Comparison of ENCODE assay signal across 13 cellular contexts in the genomic region with DNA sequence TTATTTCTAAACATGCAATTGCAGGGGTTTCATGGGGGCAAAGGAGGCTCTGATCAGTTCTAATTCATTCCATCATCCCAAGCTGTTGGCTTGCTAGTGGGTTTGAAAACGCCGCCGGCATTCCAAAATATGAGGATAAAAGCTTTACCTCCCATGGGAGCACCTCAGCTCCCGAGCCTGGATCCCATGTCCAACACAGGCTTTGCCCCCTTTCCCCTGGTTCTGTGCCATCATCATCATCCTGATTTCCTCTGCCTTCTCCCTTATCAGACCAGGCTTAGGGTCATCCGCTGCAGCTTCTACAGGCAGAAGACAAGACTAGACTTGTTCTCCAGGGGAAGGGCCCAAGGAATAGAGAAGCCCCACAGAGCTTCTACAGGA. TPM values are rescaled to one million over a fixed set of nuclear protein-coding genes. Genes with fewer than 3 reads are reported as not detected.
DNase-seq lines count a peak whose midpoint lies in the region; ATAC-seq and TF ChIP-seq lines count a peak whose summit lies in the region.
"Had no signal": no experiment of that assay in that cellular context is flagged by ENCODE, and none has a peak within 500 bp of the region (broad histone marks: within the 10 kb centered on the region; RNA-seq: fewer than 3 reads in every experiment).

No MANE protein-coding gene starts in this region.

- no peak overlapping the region for H3K4me3 ChIP-seq in Caco-2 (ENCODE audit: low read depth, low read length)
- no peak overlapping the region for H3K4me3 ChIP-seq in mesodermal cell (ENCODE audit: extremely low read depth, insufficient read depth, low read length, poor library complexity, severe bottlenecking)
- H3K4me3 ChIP-seq in smooth muscle cell: no peak overlapping the region

- H3K4me1 ChIP-seq in Caco-2: peaks cover 76% of the 10 kb centered on the region
- H3K4me1 ChIP-seq in mesodermal cell (ENCODE audit: control insufficient read depth, insufficient read depth, low read length, poor library complexity, severe bottlenecking): peaks cover 69% of the 10 kb centered on the region
- peaks cover 47% of the 10 kb centered on the region for H3K4me1 ChIP-seq in smooth muscle cell (ENCODE audit: low read depth)

- peak overlapping the region; percentile 91 for H3K27ac Mint-ChIP-seq in Caco-2 (ENCODE audit: unreplicated experiment)
- H3K27ac Mint-ChIP-seq in activated B cell treated with CpG ODN at 0.5 μM for 24 hours: peak overlapping the region; percentile 84

- no peak for ATAC-seq in activated B cell treated with CpG ODN at 0.5 μM for 24 hours (ENCODE audit: low read depth)
- ATAC-seq in left ventricle myocardium superior: no peak
- no peak for ATAC-seq in GM19397 (IDR thresholded peaks at IDR 0.05; ENCODE audit: unreplicated experiment)
- ATAC-seq: HepG2 had no signal

- intact Hi-C loops in Caco-2 (cut with micrococcal nuclease; ENCODE audit: unreplicated experiment) (no loop called here), activated B cell treated with CpG ODN at 0.5 μM for 24 hours (cut with micrococcal nuclease) (no loop called here), left ventricle myocardium superior (cut with micrococcal nuclease) (no loop called here)

- H3K36me3 ChIP-seq in Caco-2 (ENCODE audit: control insufficient read depth, insufficient read depth, low read length) (no peaks in the 10 kb centered on the region), mesodermal cell (ENCODE audit: control insufficient read depth, insufficient read depth, low read length) (peaks cover 23% of the 10 kb centered on the region), smooth muscle cell (ENCODE audit: low read depth) (no peaks in the 10 kb centered on the region)

- no peaks in the 10 kb centered on the region for H4K20me1 ChIP-seq in smooth muscle cell (ENCODE audit: low read depth)

- peaks cover 35% of the 10 kb centered on the region for H3K79me2 ChIP-seq in smooth muscle cell (ENCODE audit: low read depth)

- H3K27ac ChIP-seq in mesodermal cell (ENCODE audit: low read depth, low read length, severe bottlenecking) (peak overlapping the region; percentile 33), smooth muscle cell (ENCODE audit: low read depth) (peak overlapping the region; percentile 33)

- H3K27me3 Mint-ChIP-seq in Caco-2 (ENCODE audit: insufficient read depth, unreplicated experiment) (no peaks in the 10 kb centered on the region), activated B cell treated with CpG ODN at 0.5 μM for 24 hours (no peaks in the 10 kb centered on the region)

- H3K27me3 ChIP-seq in Caco-2 (replicated peaks; ENCODE audit: control insufficient read depth, insufficient read depth, low read length): no peaks in the 10 kb centered on the region
- H3K27me3 ChIP-seq in smooth muscle cell (ENCODE audit: low read depth): no peaks in the 10 kb centered on the region

- peak overlapping the region; percentile 12 for H3K4me2 ChIP-seq in smooth muscle cell

- 100% methylated on average over 4 of the region's 5 CpGs for WGBS in mesodermal cell (ENCODE audit: insufficient coverage in 2 of 2), 2 experiments
- 80% methylated on average over 5 of the region's 5 CpGs for WGBS in smooth muscle cell (ENCODE audit: low lambda C conversion rate)

- DNase-seq in Caco-2: no peak
- no peak for DNase-seq in activated B cell treated with CpG ODN at 0.5 μM for 24 hours
- no peak for DNase-seq in smooth muscle cell (lab: John Stamatoyannopoulos, UW; ENCODE audit: unreplicated experiment)
- no peak for DNase-seq in GM10266 (ENCODE audit: extremely low spot score)
- no peak for DNase-seq in left ventricle myocardium superior
- no peak for DNase-seq in NCI-H748 treated with DMSO at 0.1 percent for 48 hours (lab: John Stamatoyannopoulos, UW)
- DNase-seq: Kasumi-1, NCI-H1105 treated with DMSO at 0.1 percent for 48 hours, NCI-H1930, NCI-H524 had no signal

- H3F3A ChIP-seq in smooth muscle cell (ENCODE audit: low read depth): peaks cover 31% of the 10 kb centered on the region

- H3K36me3 Mint-ChIP-seq in Caco-2 (ENCODE audit: insufficient read depth, unreplicated experiment) (peaks cover 43% of the 10 kb centered on the region), activated B cell treated with CpG ODN at 0.5 μM for 24 hours (ENCODE audit: low read depth) (peaks cover 59% of the 10 kb centered on the region)

- no peak overlapping the region for H2AFZ ChIP-seq in smooth muscle cell (ENCODE audit: low read depth)

- H3K9me3 ChIP-seq in Caco-2: no peaks in the 10 kb centered on the region
- H3K9me3 ChIP-seq in mesodermal cell (ENCODE audit: control insufficient read depth, low read length): no peaks in the 10 kb centered on the region
- no peaks in the 10 kb centered on the region for H3K9me3 ChIP-seq in smooth muscle cell (replicated peaks; ENCODE audit: low read depth)

- H3K4me1 Mint-ChIP-seq in Caco-2 (ENCODE audit: low read depth, unreplicated experiment) (peaks cover 32% of the 10 kb centered on the region), activated B cell treated with CpG ODN at 0.5 μM for 24 hours (peaks cover 91% of the 10 kb centered on the region)

- POLR2A ChIA-PET in Caco-2 (lab: Charles Lee): no interaction called here
- POLR2A ChIA-PET in activated B cell treated with CpG ODN at 0.5 μM for 24 hours (lab: Charles Lee): interaction anchor here (0.9 to 3.1 kb wide), 9 partner anchors 10 to 55 kb away, joined by 3 to 25 read pairs (median 5); a partner anchor contains a TSS

- H3K9ac ChIP-seq in smooth muscle cell (ENCODE audit: low read depth): no peak overlapping the region

- TF ChIP-seq CTCF in Caco-2 (IDR thresholded peaks at IDR 0.05; ENCODE audit: insufficient read depth in 1 of 2, low read depth in 1 of 2, low read length in 1 of 2, severe bottlenecking in 1 of 2, unreplicated experiment in 1 of 2): no peak
- TF ChIP-seq CTCF in activated B cell treated with CpG ODN at 0.5 μM for 24 hours (IDR thresholded peaks at IDR 0.05): no peak
- no peak for TF ChIP-seq CTCF in smooth muscle cell (IDR thresholded peaks at IDR 0.05; ENCODE audit: borderline replicate concordance, insufficient read depth, poor library complexity, severe bottlenecking)
- no peak for TF ChIP-seq CTCF in GM10266 (IDR thresholded peaks at IDR 0.05; ENCODE audit: control insufficient read depth, insufficient read depth, low read depth, missing control alignments)

- CTCF ChIA-PET in Caco-2 (lab: Charles Lee) (no interaction called here), activated B cell treated with CpG ODN at 0.5 μM for 24 hours (lab: Charles Lee) (interaction anchor here (1.1 to 1.4 kb wide), 3 partner anchors 12 to 55 kb away, joined by 3 to 5 read pairs (median 3); no protein-coding TSS in a partner anchor)

- H3K4me3 Mint-ChIP-seq in Caco-2 (ENCODE audit: unreplicated experiment): no peak overlapping the region
- peak overlapping the region; percentile 28 for H3K4me3 Mint-ChIP-seq in activated B cell treated with CpG ODN at 0.5 μM for 24 hours

- H3K9me3 Mint-ChIP-seq in Caco-2 (ENCODE audit: unreplicated experiment): no peaks in the 10 kb centered on the region
- no peaks in the 10 kb centered on the region for H3K9me3 Mint-ChIP-seq in activated B cell treated with CpG ODN at 0.5 μM for 24 hours

- BruUV-seq in Caco-2 (replicated peaks; lab: Mats Ljungman, UMichigan): no TSS peak

RNA-seq across cellular contexts. Expression of a gene that starts 25.4 kb away (rescaled TPM):
- total RNA-seq in Caco-2 (2022) (20.8 and 26.1 TPM in 2 replicates), activated B cell treated with CpG ODN at 0.5 μM for 24 hours (60.5 and 66.0 TPM in 2 replicates), smooth muscle cell (7.9 and 12.7 TPM in 2 replicates), left ventricle myocardium superior (9.7 TPM)
- 41.1 TPM for polyA plus RNA-seq in mesodermal cell (2013, experiment 1 of 2)
- polyA plus RNA-seq in mesodermal cell (2013, experiment 2 of 2): 40.9 TPM
- 10.7 and 15.3 TPM in 2 replicates for polyA plus RNA-seq in smooth muscle cell
